7 cellular contexts compared by ENCODE assay signal in the genomic region with DNA sequence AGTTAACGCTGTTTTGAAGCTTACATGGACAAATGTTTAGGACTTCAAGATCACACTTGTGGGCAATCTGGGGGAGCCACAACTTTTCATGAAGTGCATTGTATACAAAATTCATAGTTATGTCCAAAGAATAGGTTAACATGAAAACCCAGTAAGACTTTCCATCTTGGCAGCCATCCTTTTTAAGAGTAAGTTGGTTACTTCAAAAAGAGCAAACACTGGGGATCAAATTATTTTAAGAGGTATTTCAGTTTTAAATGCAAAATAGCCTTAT. TPM values are rescaled to one million over a fixed set of nuclear protein-coding genes. Genes with fewer than 3 reads are reported as not detected.
DNase-seq lines count a peak whose midpoint lies in the region; ATAC-seq and TF ChIP-seq lines count a peak whose summit lies in the region.
"Not testable (repeated sequence)": the region's sequence is repeated elsewhere in the genome, so short reads cannot be mapped to it uniquely, and the experiment has no call there.

No MANE protein-coding gene starts in this region.

- not testable (repeated sequence) for H3K4me3 ChIP-seq in neutrophil (ENCODE audit: low read depth in 1 of 2, low read length in 1 of 2)

- peaks cover 71% of the 10 kb centered on the region for H3K36me3 ChIP-seq in neutrophil

- not testable (repeated sequence) for TF ChIP-seq CTCF in Calu3 (IDR thresholded peaks at IDR 0.05; ENCODE audit: unreplicated experiment); neutrophil (IDR thresholded peaks at IDR 0.05)

- ATAC-seq in T-helper 17 cell; activated CD8-positive, alpha-beta T cell treated with anti-CD3 and anti-CD28 coated beads, Interleukin-2, amount 10 ng/mL, durations not matched to agents 7 days and 5 days; memory B cell (ENCODE audit: low read depth): not testable (repeated sequence)

- not testable (repeated sequence) for H3K27me3 Mint-ChIP-seq in Calu3 (ENCODE audit: unreplicated experiment); IgD-negative memory B cell; T-helper 17 cell; activated CD8-positive, alpha-beta T cell treated with anti-CD3 and anti-CD28 coated beads, Interleukin-2, amount 10 ng/mL, durations not matched to agents 7 days and 5 days (ENCODE audit: low read depth); activated naive CD8-positive, alpha-beta T cell; memory B cell

- H3K27ac Mint-ChIP-seq in Calu3 (ENCODE audit: unreplicated experiment): peak overlapping the region; percentile 41
- H3K27ac Mint-ChIP-seq in IgD-negative memory B cell: peak overlapping the region; percentile 16 to 56 (median 37)
- peak overlapping the region; percentile 99 for H3K27ac Mint-ChIP-seq in T-helper 17 cell
- peak overlapping the region; percentile 75 for H3K27ac Mint-ChIP-seq in activated CD8-positive, alpha-beta T cell treated with anti-CD3 and anti-CD28 coated beads, Interleukin-2, amount 10 ng/mL, durations not matched to agents 7 days and 5 days
- peak overlapping the region; percentile 82 for H3K27ac Mint-ChIP-seq in activated naive CD8-positive, alpha-beta T cell
- H3K27ac Mint-ChIP-seq in memory B cell: peak overlapping the region; percentile 85

- not testable (repeated sequence) for H3K27me3 ChIP-seq in neutrophil

- DNase-seq in Calu3; T-helper 17 cell; activated CD8-positive, alpha-beta T cell treated with anti-CD3 and anti-CD28 coated beads, Interleukin-2, amount 10 ng/mL, durations not matched to agents 7 days and 5 days; memory B cell (ENCODE audit: low spot score in 2 of 2): not testable (repeated sequence)

- not testable (repeated sequence) for H3K4me1 ChIP-seq in neutrophil (ENCODE audit: control insufficient read depth in 1 of 2, insufficient read depth in 1 of 2, low read depth in 1 of 2, low read length in 1 of 2)

- not testable (repeated sequence) for H3K9me3 ChIP-seq in T-helper 17 cell (ENCODE audit: control insufficient read depth, low read length, poor library complexity, severe bottlenecking); neutrophil

- peaks cover 100% of the 10 kb centered on the region for H3K36me3 Mint-ChIP-seq in Calu3 (ENCODE audit: insufficient read depth, unreplicated experiment)
- not testable (repeated sequence) for H3K36me3 Mint-ChIP-seq in IgD-negative memory B cell; T-helper 17 cell (ENCODE audit: low read depth)
- H3K36me3 Mint-ChIP-seq in activated CD8-positive, alpha-beta T cell treated with anti-CD3 and anti-CD28 coated beads, Interleukin-2, amount 10 ng/mL, durations not matched to agents 7 days and 5 days (ENCODE audit: low read depth): peaks cover 68% of the 10 kb centered on the region
- peaks cover 37% of the 10 kb centered on the region for H3K36me3 Mint-ChIP-seq in activated naive CD8-positive, alpha-beta T cell
- H3K36me3 Mint-ChIP-seq in memory B cell: peaks cover 12% of the 10 kb centered on the region

- CTCF ChIA-PET in Calu3 (lab: Charles Lee): interaction anchor here (1.7 kb wide), 1 partner anchor 11 kb away, joined by 3 read pairs; no protein-coding TSS in a partner anchor
- CTCF ChIA-PET in activated CD8-positive, alpha-beta T cell treated with anti-CD3 and anti-CD28 coated beads, Interleukin-2, amount 10 ng/mL, durations not matched to agents 7 days and 5 days (lab: Charles Lee): interaction anchor here (1.4 kb wide), 1 partner anchor 93 kb away, joined by 4 read pairs; no protein-coding TSS in a partner anchor

- H3K4me1 Mint-ChIP-seq in Calu3 (ENCODE audit: low read depth, unreplicated experiment) (peaks cover 69% of the 10 kb centered on the region), IgD-negative memory B cell (peaks cover 39 to 68% (median 55%) of the 10 kb centered on the region in 3 donors), T-helper 17 cell (peaks cover 42% of the 10 kb centered on the region), memory B cell (peaks cover 44% of the 10 kb centered on the region)
- peaks cover 60% of the 10 kb centered on the region for H3K4me1 Mint-ChIP-seq in activated CD8-positive, alpha-beta T cell treated with anti-CD3 and anti-CD28 coated beads, Interleukin-2, amount 10 ng/mL, durations not matched to agents 7 days and 5 days (ENCODE audit: low read depth)
- peaks cover 83% of the 10 kb centered on the region for H3K4me1 Mint-ChIP-seq in activated naive CD8-positive, alpha-beta T cell (ENCODE audit: low read depth)

- BruUV-seq in Calu3 (replicated peaks; lab: Mats Ljungman, UMichigan): not testable (repeated sequence)

- intact Hi-C loops in Calu3 (cut with micrococcal nuclease; ENCODE audit: unreplicated experiment): loop anchor here (5.0 kb wide), 1 partner anchor 356 kb away; no protein-coding TSS in a partner anchor

- H3K27ac ChIP-seq in neutrophil: peak overlapping the region; percentile 36

- POLR2A ChIA-PET in activated CD8-positive, alpha-beta T cell treated with anti-CD3 and anti-CD28 coated beads, Interleukin-2, amount 10 ng/mL, durations not matched to agents 7 days and 5 days (lab: Charles Lee): interaction anchor here (0.9 to 1.6 kb wide), 7 partner anchors 8 to 103 kb away, joined by 3 to 8 read pairs (median 3); a partner anchor contains a TSS

- H3K9me3 Mint-ChIP-seq in Calu3 (ENCODE audit: low read depth, unreplicated experiment); IgD-negative memory B cell; activated CD8-positive, alpha-beta T cell treated with anti-CD3 and anti-CD28 coated beads, Interleukin-2, amount 10 ng/mL, durations not matched to agents 7 days and 5 days (ENCODE audit: insufficient read depth); activated naive CD8-positive, alpha-beta T cell (ENCODE audit: low read depth); memory B cell: not testable (repeated sequence)

- H3K4me3 Mint-ChIP-seq in Calu3 (ENCODE audit: low read depth, unreplicated experiment); T-helper 17 cell; activated CD8-positive, alpha-beta T cell treated with anti-CD3 and anti-CD28 coated beads, Interleukin-2, amount 10 ng/mL, durations not matched to agents 7 days and 5 days; memory B cell: not testable (repeated sequence)
- peak overlapping the region in 1 of 4 donors; percentile 0 for H3K4me3 Mint-ChIP-seq in IgD-negative memory B cell
- peak overlapping the region; percentile 8 for H3K4me3 Mint-ChIP-seq in activated naive CD8-positive, alpha-beta T cell

RNA-seq across cellular contexts. Expression of a gene that starts 14.7 kb away (rescaled TPM):
- total RNA-seq in Calu3 (2022) (880 and 924 TPM in 2 replicates), T-helper 17 cell (100 to 1,000 TPM; 392 to 399 TPM)
- polyA plus RNA-seq in IgD-negative memory B cell: 708 TPM
- 100 to 1,000 TPM; 882 to 899 TPM for total RNA-seq in activated CD8-positive, alpha-beta T cell treated with anti-CD3 and anti-CD28 coated beads, Interleukin-2, amount 10 ng/mL, durations not matched to agents 7 days and 5 days

RNA-seq across cellular contexts. Expression of a gene that starts 15.7 kb away (rescaled TPM):
- total RNA-seq in Calu3 (2022): 390 and 417 TPM in 2 replicates
- polyA plus RNA-seq in IgD-negative memory B cell: 68.7 TPM
- 100 to 1,000 TPM in 1 of 2 donors, 10 to 100 TPM in 1; 98.3 to 102 TPM for total RNA-seq in T-helper 17 cell
- 100 to 1,000 TPM; 254 to 269 TPM for total RNA-seq in activated CD8-positive, alpha-beta T cell treated with anti-CD3 and anti-CD28 coated beads, Interleukin-2, amount 10 ng/mL, durations not matched to agents 7 days and 5 days

RNA-seq across cellular contexts. Expression of a gene that starts 33.8 kb away (rescaled TPM):
- total RNA-seq in Calu3 (2022) (74.3 and 108 TPM in 2 replicates), T-helper 17 cell (1 to 10 TPM; 3.9 to 4.3 TPM)
- polyA plus RNA-seq in IgD-negative memory B cell: 4.9 TPM
- 10 to 100 TPM in 1 of 2 experiments, 1 to 10 TPM in 1; 9.7 to 10.4 TPM for total RNA-seq in activated CD8-positive, alpha-beta T cell treated with anti-CD3 and anti-CD28 coated beads, Interleukin-2, amount 10 ng/mL, durations not matched to agents 7 days and 5 days

Comparison
In these comparisons a context has a peak if more than half of its experiments do, and no peak if none do; other contexts are left out.
1. H3K27ac Mint-ChIP-seq: peak in every context shown above with its lines; median percentile 99 in T-helper 17 cell; 85 in memory B cell; 82 in activated naive CD8-positive, alpha-beta T cell; 75 in activated CD8-positive, alpha-beta T cell treated with anti-CD3 and anti-CD28 coated beads, Interleukin-2, amount 10 ng/mL, durations not matched to agents 7 days and 5 days; 41 in Calu3; 37 in IgD-negative memory B cell.